ENCODE assay signal across 25 cellular contexts in the genomic region with DNA sequence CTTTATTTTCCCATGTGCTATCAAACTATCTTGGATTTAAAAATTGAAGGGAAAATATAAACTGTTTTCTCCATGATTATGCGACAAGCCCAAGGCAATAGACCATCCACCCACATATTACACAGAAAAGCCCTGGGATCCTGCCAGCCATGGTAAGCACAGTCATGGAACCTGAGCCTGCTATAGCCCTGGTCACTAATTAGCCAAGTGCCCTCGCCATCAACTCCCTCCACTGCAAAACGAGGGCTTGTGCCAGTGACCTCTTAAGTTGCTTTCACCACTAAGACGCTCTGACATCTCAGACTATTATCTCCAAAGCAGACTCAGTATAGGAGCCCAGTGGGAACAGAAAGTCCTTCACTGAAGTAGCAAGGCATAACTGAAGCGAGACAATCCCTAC.
"Had no signal": no experiment of that assay in that cellular context is flagged by ENCODE, and none has a peak within 500 bp of the region (broad histone marks: within the 10 kb centered on the region; RNA-seq: fewer than 3 reads in every experiment).

No MANE protein-coding gene starts in this region.

- H3K4me3 ChIP-seq: adrenal gland, heart left ventricle, left ventricle myocardium inferior, right atrium auricular region, smooth muscle cell, suprapubic skin, tibial artery, upper lobe of right lung had no signal

- DNase-seq: activated CD4-positive, alpha-beta T cell treated with anti-CD3 and anti-CD28 coated beads for 48 hours; activated CD4-positive, alpha-beta T cell treated with anti-CD3 and anti-CD28 coated beads, Interleukin-2, amount 50 U/mL, for 48 hours; activated CD8-positive, alpha-beta memory T cell treated with anti-CD3 and anti-CD28 coated beads for 24 hours; activated effector memory CD4-positive, alpha-beta T cell treated with anti-CD3 and anti-CD28 coated beads, Interleukin-2, amount 50 U/mL, for 16 hours; activated naive CD4-positive, alpha-beta T cell treated with anti-CD3 and anti-CD28 coated beads for 36 hours; activated naive CD8-positive, alpha-beta T cell treated with anti-CD3 and anti-CD28 coated beads for 36 hours; activated T-cell treated with anti-CD3 and anti-CD28 coated beads, Interleukin-2, amount 50 U/mL, for 1 hour; adrenal gland; aorta; brain microvascular endothelial cell; endodermal cell; foreskin keratinocyte; heart left ventricle; left ventricle myocardium inferior; nephron progenitor cell; stimulated activated CD4-positive, alpha-beta T cell treated with anti-CD3 and anti-CD28 coated beads, Interleukin-1b, Interleukin-23, amount 100 ng/mL, for 48 hours; stimulated activated CD4-positive, alpha-beta T cell treated with anti-CD3 and anti-CD28 coated beads, Interleukin-4, amount 100 ng/mL, for 4 hours; stimulated activated CD8-positive, alpha-beta memory T cell treated with anti-CD3 and anti-CD28 coated beads, Interleukin-4, amount 100 ng/mL, for 48 hours; stimulated activated naive CD4-positive, alpha-beta T cell; T-helper 1 cell; tibial artery; upper lobe of right lung had no signal
